8 cellular contexts compared by ENCODE assay signal in the genomic region with DNA sequence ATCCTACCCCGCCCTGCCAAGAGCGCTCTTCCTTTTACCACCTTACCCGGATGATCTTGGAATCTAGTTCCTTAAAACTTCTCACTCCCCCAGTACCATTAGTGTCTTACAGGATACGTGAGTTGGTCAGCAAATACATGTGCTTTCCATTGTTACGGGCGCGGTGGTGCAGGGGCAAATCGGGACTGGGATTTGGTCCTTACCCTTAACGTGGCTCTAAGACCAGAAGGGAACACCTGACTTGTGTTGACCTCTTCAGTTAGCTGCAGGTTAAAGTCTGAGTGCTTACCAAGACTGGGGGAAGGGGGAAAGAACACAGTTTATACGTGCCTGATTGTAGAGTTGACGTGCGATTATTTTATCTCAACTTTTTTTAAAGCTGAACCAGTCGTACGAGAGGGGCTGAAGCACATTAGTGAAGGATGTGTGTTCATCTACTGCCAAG. TPM values are rescaled to one million over a fixed set of nuclear protein-coding genes. Genes with fewer than 3 reads are reported as not detected.
DNase-seq lines count a peak whose midpoint lies in the region; ATAC-seq, FAIRE-seq and TF ChIP-seq lines count a peak whose summit lies in the region.

No MANE protein-coding gene starts in this region.

- H3K4me3 Mint-ChIP-seq in activated CD8-positive, alpha-beta T cell treated with anti-CD3 and anti-CD28 coated beads, Interleukin-2, amount 10 ng/mL, durations not matched to agents 7 days and 5 days = peak overlapping the region; percentile 94

- TF ChIP-seq CTCF in stomach (IDR thresholded peaks at IDR 0.05) = no peak

- no peaks in the 10 kb centered on the region for H3K27me3 ChIP-seq in stomach

- CTCF ChIA-PET in activated CD8-positive, alpha-beta T cell treated with anti-CD3 and anti-CD28 coated beads, Interleukin-2, amount 10 ng/mL, durations not matched to agents 7 days and 5 days (lab: Charles Lee) = interaction anchor here (0.9 to 1.7 kb wide), 6 partner anchors 9 to 362 kb away, joined by 3 to 7 read pairs (median 4); a partner anchor contains a TSS

- H3K27ac ChIP-seq in stomach = peak overlapping the region; percentile 80 to 90 (median 85)

- H3K4me3 ChIP-seq in iPS-18c (ENCODE audit: insufficient read depth, low read depth, low read length) = peak overlapping the region; percentile 79
- H3K4me3 ChIP-seq in stomach = peak overlapping the region; percentile 68 to 92 (median 86)

- peak overlapping the region; percentile 98 for H3K27ac Mint-ChIP-seq in activated CD8-positive, alpha-beta T cell treated with anti-CD3 and anti-CD28 coated beads, Interleukin-2, amount 10 ng/mL, durations not matched to agents 7 days and 5 days

- H3K27me3 Mint-ChIP-seq in activated CD8-positive, alpha-beta T cell treated with anti-CD3 and anti-CD28 coated beads, Interleukin-2, amount 10 ng/mL, durations not matched to agents 7 days and 5 days (ENCODE audit: low read depth) = no peaks in the 10 kb centered on the region

- peaks cover 42% of the 10 kb centered on the region for H3K36me3 Mint-ChIP-seq in activated CD8-positive, alpha-beta T cell treated with anti-CD3 and anti-CD28 coated beads, Interleukin-2, amount 10 ng/mL, durations not matched to agents 7 days and 5 days (ENCODE audit: low read depth)

- H3K4me1 Mint-ChIP-seq in activated CD8-positive, alpha-beta T cell treated with anti-CD3 and anti-CD28 coated beads, Interleukin-2, amount 10 ng/mL, durations not matched to agents 7 days and 5 days (ENCODE audit: low read depth) = peaks cover 61% of the 10 kb centered on the region

- POLR2A ChIA-PET in activated CD8-positive, alpha-beta T cell treated with anti-CD3 and anti-CD28 coated beads, Interleukin-2, amount 10 ng/mL, durations not matched to agents 7 days and 5 days (lab: Charles Lee) = interaction anchor here (0.6 to 4.9 kb wide), 5 partner anchors 9 to 1915 kb away, joined by 3 to 36 read pairs (median 3); a partner anchor contains a TSS

- peaks cover 10 to 38% (median 35%) of the 10 kb centered on the region in 4 donors for H3K36me3 ChIP-seq in stomach

- peak; percentile 36 for DNase-seq in Ammon's horn (ENCODE audit: low spot score)
- no peak for DNase-seq in activated CD8-positive, alpha-beta T cell treated with anti-CD3 and anti-CD28 coated beads, Interleukin-2, amount 10 ng/mL, durations not matched to agents 7 days and 5 days
- no peak for DNase-seq in stomach
- DNase-seq in urothelium cell line (ENCODE audit: low spot score) = no peak
- DNase-seq in dedifferentiated amniotic fluid mesenchymal stem cell (ENCODE audit: extremely low spot score) = no peak

- ATAC-seq in HG03196 (IDR thresholded peaks at IDR 0.05; ENCODE audit: unreplicated experiment) = peak; percentile 7
- ATAC-seq in activated CD8-positive, alpha-beta T cell treated with anti-CD3 and anti-CD28 coated beads, Interleukin-2, amount 10 ng/mL, durations not matched to agents 7 days and 5 days = no peak
- ATAC-seq in GM18909 (IDR thresholded peaks at IDR 0.05; ENCODE audit: poor library complexity, unreplicated experiment) = no peak

- no peak for TF ChIP-seq POLR2A in stomach (IDR thresholded peaks at IDR 0.05)

- intact Hi-C loops in stomach (cut with DNase I; ENCODE audit: low total_unique reads) = no loop called here

- no peaks in the 10 kb centered on the region for H3K9me3 Mint-ChIP-seq in activated CD8-positive, alpha-beta T cell treated with anti-CD3 and anti-CD28 coated beads, Interleukin-2, amount 10 ng/mL, durations not matched to agents 7 days and 5 days (ENCODE audit: insufficient read depth)

- FAIRE-seq in urothelium cell line (lab: Jason Lieb, UNC) = no peak

- H3K9me3 ChIP-seq in iPS-18c (ENCODE audit: control insufficient read depth, insufficient read depth, low read length) (no peaks in the 10 kb centered on the region), stomach (no peaks in the 10 kb centered on the region)

- H3K4me1 ChIP-seq in stomach = peaks cover 25 to 56% (median 47%) of the 10 kb centered on the region in 4 donors

- no peak for TF ChIP-seq EP300 in stomach (IDR thresholded peaks at IDR 0.05)

- 0 to 2% (median 1%) methylated on average over 14 of the region's 14 CpGs for WGBS in stomach, 5 donors

RNA-seq across cellular contexts. Expression of a gene that starts 0.5 kb away (rescaled TPM):
- total RNA-seq in activated CD8-positive, alpha-beta T cell treated with anti-CD3 and anti-CD28 coated beads, Interleukin-2, amount 10 ng/mL, durations not matched to agents 7 days and 5 days = 10 to 100 TPM; 81.8 to 94.7 TPM
- 100 to 1,000 TPM in 2 of 5 donors, 10 to 100 TPM in 2, not detected in 1; 28.7 to 169 (median 124) TPM for total RNA-seq in stomach
- 100 to 1,000 TPM; 250 to 375 (median 326) TPM for polyA plus RNA-seq in stomach

RNA-seq across cellular contexts. Expression of a gene that starts 0.9 kb away (rescaled TPM):
- total RNA-seq in activated CD8-positive, alpha-beta T cell treated with anti-CD3 and anti-CD28 coated beads, Interleukin-2, amount 10 ng/mL, durations not matched to agents 7 days and 5 days = 10 to 100 TPM; 14.0 to 19.5 TPM
- total RNA-seq in stomach = 100 to 1,000 TPM in 1 of 5 donors, 10 to 100 TPM in 4; 15.4 to 138 (median 35.4) TPM
- polyA plus RNA-seq in stomach = 1 to 10 TPM; 3.8 to 7.1 (median 4.9) TPM

RNA-seq across cellular contexts. Expression of a gene that starts 10.0 kb away (rescaled TPM):
- 10 to 100 TPM; 16.9 to 20.2 TPM for total RNA-seq in activated CD8-positive, alpha-beta T cell treated with anti-CD3 and anti-CD28 coated beads, Interleukin-2, amount 10 ng/mL, durations not matched to agents 7 days and 5 days
- total RNA-seq in stomach = 10 to 100 TPM in 2 of 5 donors, 1 to 10 TPM in 2, not detected in 1; 1.4 to 14.0 (median 8.1) TPM
- 10 to 100 TPM; 12.5 to 28.4 (median 16.4) TPM for polyA plus RNA-seq in stomach

RNA-seq across cellular contexts. Expression of a gene that starts 10.2 kb away (rescaled TPM):
- total RNA-seq in activated CD8-positive, alpha-beta T cell treated with anti-CD3 and anti-CD28 coated beads, Interleukin-2, amount 10 ng/mL, durations not matched to agents 7 days and 5 days = 1 to 10 TPM in 1 of 2 experiments, under 1 TPM in 1; 0.92 to 1.5 TPM
- 10 to 100 TPM in 1 of 5 donors, 1 to 10 TPM in 1, under 1 TPM in 1, not detected in 2; 0.55 to 14.2 (median 1.9) TPM for total RNA-seq in stomach
- 1 to 10 TPM; 1.7 to 3.3 (median 1.7) TPM for polyA plus RNA-seq in stomach
